21 cellular contexts compared by ENCODE assay signal in the genomic region with DNA sequence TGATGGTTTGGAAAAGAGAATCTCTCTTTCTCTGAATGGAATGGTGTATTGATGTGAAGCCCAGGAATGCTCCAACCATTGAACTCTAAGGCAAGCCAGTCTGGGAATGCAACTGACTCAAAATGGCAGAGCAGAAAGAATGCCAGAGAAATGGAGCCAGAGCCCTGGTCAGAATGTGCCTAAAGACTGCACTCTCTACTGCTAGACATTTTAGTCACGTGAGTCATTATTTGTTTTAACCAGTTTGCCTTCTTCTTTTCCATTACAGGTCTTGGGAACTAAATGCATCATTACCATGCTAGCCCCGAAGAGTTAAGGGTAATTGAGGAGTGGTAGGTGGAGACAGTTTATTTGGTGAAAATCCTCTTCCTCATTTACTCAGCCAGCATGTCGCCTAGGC.
"Had no signal": no experiment of that assay in that cellular context is flagged by ENCODE, and none has a peak within 500 bp of the region (broad histone marks: within the 10 kb centered on the region; RNA-seq: fewer than 3 reads in every experiment).

No MANE protein-coding gene starts in this region.

- DNase-seq: effector memory CD4-positive, alpha-beta T cell; esophagus squamous epithelium; foreskin fibroblast; glutamatergic neuron; left cardiac atrium; left ventricle myocardium inferior; mesenchymal stem cell; naive thymus-derived CD4-positive, alpha-beta T cell; nephron progenitor cell; psoas muscle; sigmoid colon; small intestine; stimulated activated CD4-positive, alpha-beta T cell treated with anti-CD3 and anti-CD28 coated beads, Interleukin-2, amount 100 ng/mL, for 48 hours; stimulated activated naive CD4-positive, alpha-beta T cell treated with Interleukin-2 at 50 U/mL for 16 hours; tibial artery; upper lobe of left lung; uterus had no signal

- H3K4me1 ChIP-seq: esophagus squamous epithelium, gastroesophageal sphincter, left ventricle myocardium inferior, psoas muscle, sigmoid colon, tibial artery, upper lobe of left lung, uterus had no signal

- H3K36me3 ChIP-seq: esophagus squamous epithelium, gastroesophageal sphincter, left ventricle myocardium inferior, sigmoid colon, tibial artery, upper lobe of left lung, uterus had no signal

- H3K9me3 ChIP-seq: esophagus squamous epithelium, psoas muscle, tibial artery, upper lobe of left lung, uterus had no signal

- ATAC-seq: gastroesophageal sphincter; left cardiac atrium; naive thymus-derived CD4-positive, alpha-beta T cell; psoas muscle had no signal

- H3K27ac ChIP-seq: esophagus squamous epithelium, gastroesophageal sphincter, left ventricle myocardium inferior, psoas muscle, sigmoid colon, tibial artery, upper lobe of left lung, uterus had no signal

- H3K4me3 ChIP-seq: esophagus squamous epithelium, gastroesophageal sphincter, left ventricle myocardium inferior, lung, psoas muscle, sigmoid colon, tibial artery, upper lobe of left lung, uterus had no signal

- FAIRE-seq: endometrium, keratinocyte, small intestine had no signal

- H3K27me3 ChIP-seq: esophagus squamous epithelium, gastroesophageal sphincter, sigmoid colon, tibial artery, upper lobe of left lung, uterus had no signal
